In genomic region chr1:110034451-110035235, GRCh38 we compare ENCODE assay signal across 1 cellular context.
TF ChIP-seq lines count a peak whose summit lies in the region.

A gene with protein sequence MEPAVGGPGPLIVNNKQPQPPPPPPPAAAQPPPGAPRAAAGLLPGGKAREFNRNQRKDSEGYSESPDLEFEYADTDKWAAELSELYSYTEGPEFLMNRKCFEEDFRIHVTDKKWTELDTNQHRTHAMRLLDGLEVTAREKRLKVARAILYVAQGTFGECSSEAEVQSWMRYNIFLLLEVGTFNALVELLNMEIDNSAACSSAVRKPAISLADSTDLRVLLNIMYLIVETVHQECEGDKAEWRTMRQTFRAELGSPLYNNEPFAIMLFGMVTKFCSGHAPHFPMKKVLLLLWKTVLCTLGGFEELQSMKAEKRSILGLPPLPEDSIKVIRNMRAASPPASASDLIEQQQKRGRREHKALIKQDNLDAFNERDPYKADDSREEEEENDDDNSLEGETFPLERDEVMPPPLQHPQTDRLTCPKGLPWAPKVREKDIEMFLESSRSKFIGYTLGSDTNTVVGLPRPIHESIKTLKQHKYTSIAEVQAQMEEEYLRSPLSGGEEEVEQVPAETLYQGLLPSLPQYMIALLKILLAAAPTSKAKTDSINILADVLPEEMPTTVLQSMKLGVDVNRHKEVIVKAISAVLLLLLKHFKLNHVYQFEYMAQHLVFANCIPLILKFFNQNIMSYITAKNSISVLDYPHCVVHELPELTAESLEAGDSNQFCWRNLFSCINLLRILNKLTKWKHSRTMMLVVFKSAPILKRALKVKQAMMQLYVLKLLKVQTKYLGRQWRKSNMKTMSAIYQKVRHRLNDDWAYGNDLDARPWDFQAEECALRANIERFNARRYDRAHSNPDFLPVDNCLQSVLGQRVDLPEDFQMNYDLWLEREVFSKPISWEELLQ (plus strand): TSS chr1:110034624. CDS start chr1:110034638, 14 bp downstream.

TF ChIP-seq in GM12878, 131 proteins besides CTCF, POLR2A, EP300 and RAD21 (continued from another document and continues in another):
- TF ChIP-seq ZNF592 (IDR thresholded peaks at IDR 0.05): peak; percentile 100
- TF ChIP-seq CBX5 (IDR thresholded peaks at IDR 0.05; ENCODE audit: low read depth): no peak
- TF ChIP-seq, protein P1, sequence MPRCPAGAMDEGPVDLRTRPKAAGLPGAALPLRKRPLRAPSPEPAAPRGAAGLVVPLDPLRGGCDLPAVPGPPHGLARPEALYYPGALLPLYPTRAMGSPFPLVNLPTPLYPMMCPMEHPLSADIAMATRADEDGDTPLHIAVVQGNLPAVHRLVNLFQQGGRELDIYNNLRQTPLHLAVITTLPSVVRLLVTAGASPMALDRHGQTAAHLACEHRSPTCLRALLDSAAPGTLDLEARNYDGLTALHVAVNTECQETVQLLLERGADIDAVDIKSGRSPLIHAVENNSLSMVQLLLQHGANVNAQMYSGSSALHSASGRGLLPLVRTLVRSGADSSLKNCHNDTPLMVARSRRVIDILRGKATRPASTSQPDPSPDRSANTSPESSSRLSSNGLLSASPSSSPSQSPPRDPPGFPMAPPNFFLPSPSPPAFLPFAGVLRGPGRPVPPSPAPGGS (IDR thresholded peaks at IDR 0.05; ENCODE audit: borderline replicate concordance, insufficient read depth, low read depth, low read length, poor library complexity, severe bottlenecking): no peak
- no peak for TF ChIP-seq PAX8 (IDR thresholded peaks at IDR 0.05)
- TF ChIP-seq BRCA1 (IDR thresholded peaks at IDR 0.05; ENCODE audit: low read depth, low read length): peak; percentile 95
- TF ChIP-seq ZSCAN29 (IDR thresholded peaks at IDR 0.05): no peak
- TF ChIP-seq, protein P2, sequence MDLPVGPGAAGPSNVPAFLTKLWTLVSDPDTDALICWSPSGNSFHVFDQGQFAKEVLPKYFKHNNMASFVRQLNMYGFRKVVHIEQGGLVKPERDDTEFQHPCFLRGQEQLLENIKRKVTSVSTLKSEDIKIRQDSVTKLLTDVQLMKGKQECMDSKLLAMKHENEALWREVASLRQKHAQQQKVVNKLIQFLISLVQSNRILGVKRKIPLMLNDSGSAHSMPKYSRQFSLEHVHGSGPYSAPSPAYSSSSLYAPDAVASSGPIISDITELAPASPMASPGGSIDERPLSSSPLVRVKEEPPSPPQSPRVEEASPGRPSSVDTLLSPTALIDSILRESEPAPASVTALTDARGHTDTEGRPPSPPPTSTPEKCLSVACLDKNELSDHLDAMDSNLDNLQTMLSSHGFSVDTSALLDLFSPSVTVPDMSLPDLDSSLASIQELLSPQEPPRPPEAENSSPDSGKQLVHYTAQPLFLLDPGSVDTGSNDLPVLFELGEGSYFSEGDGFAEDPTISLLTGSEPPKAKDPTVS (IDR thresholded peaks at IDR 0.05; ENCODE audit: low read depth, low read length): peak; percentile 74; the same call in 1 of the 2 replicates
- no peak for TF ChIP-seq SMAD1 (IDR thresholded peaks at IDR 0.05; ENCODE audit: low read depth, partially characterized antibody)
- TF ChIP-seq CBX3 (IDR thresholded peaks at IDR 0.05; ENCODE audit: borderline replicate concordance, low read depth): no peak
- TF ChIP-seq MEF2A (IDR thresholded peaks at IDR 0.05; ENCODE audit: insufficient read depth, low read depth, low read length): no peak
- no peak for TF ChIP-seq BCL11A (IDR thresholded peaks at IDR 0.05; ENCODE audit: low read depth, low read length)
- TF ChIP-seq, protein P3, sequence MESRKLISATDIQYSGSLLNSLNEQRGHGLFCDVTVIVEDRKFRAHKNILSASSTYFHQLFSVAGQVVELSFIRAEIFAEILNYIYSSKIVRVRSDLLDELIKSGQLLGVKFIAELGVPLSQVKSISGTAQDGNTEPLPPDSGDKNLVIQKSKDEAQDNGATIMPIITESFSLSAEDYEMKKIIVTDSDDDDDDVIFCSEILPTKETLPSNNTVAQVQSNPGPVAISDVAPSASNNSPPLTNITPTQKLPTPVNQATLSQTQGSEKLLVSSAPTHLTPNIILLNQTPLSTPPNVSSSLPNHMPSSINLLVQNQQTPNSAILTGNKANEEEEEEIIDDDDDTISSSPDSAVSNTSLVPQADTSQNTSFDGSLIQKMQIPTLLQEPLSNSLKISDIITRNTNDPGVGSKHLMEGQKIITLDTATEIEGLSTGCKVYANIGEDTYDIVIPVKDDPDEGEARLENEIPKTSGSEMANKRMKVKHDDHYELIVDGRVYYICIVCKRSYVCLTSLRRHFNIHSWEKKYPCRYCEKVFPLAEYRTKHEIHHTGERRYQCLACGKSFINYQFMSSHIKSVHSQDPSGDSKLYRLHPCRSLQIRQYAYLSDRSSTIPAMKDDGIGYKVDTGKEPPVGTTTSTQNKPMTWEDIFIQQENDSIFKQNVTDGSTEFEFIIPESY (IDR thresholded peaks at IDR 0.05): no peak
- TF ChIP-seq CEBPB (IDR thresholded peaks at IDR 0.05; ENCODE audit: borderline replicate concordance in 1 of 2, low read depth in 2 of 2, low read length in 2 of 2): peak in 1 of 2 experiments; percentile 44; a peak in 1 of 4 replicates
- TF ChIP-seq KDM1A (IDR thresholded peaks at IDR 0.05; ENCODE audit: borderline replicate concordance): no peak
- peak; percentile 69 for TF ChIP-seq NR2F1 (conservative IDR thresholded peaks at IDR 0.05)
- no peak for TF ChIP-seq SMC3 (IDR thresholded peaks at IDR 0.05; ENCODE audit: borderline replicate concordance, low read length)
- TF ChIP-seq TARDBP (IDR thresholded peaks at IDR 0.05; ENCODE audit: borderline replicate concordance): peak; percentile 54; the same call in 1 of the 2 replicates
- no peak for TF ChIP-seq MYB (IDR thresholded peaks at IDR 0.05; ENCODE audit: borderline replicate concordance, low read depth, low read length)
- 0 out of 2 replicates have a peak, but pooled peaks have one; percentile 22 for TF ChIP-seq ESRRA (IDR thresholded peaks at IDR 0.05; ENCODE audit: low read length)
- TF ChIP-seq MTA3 (IDR thresholded peaks at IDR 0.05; ENCODE audit: borderline replicate concordance, low read length): no peak
- no peak for TF ChIP-seq FOXM1 (IDR thresholded peaks at IDR 0.05; ENCODE audit: low read depth, low read length)
- TF ChIP-seq RCOR1 (conservative IDR thresholded peaks at IDR 0.05; ENCODE audit: low read depth, low read length): peak; percentile 100
- TF ChIP-seq MAX (IDR thresholded peaks at IDR 0.05; ENCODE audit: low read depth, low read length): no peak
- TF ChIP-seq HDAC2 (IDR thresholded peaks at IDR 0.05): no peak
- TF ChIP-seq ATF3 (IDR thresholded peaks at IDR 0.05; ENCODE audit: borderline replicate concordance, extremely low read depth, low read depth, low read length): no peak
- TF ChIP-seq CHD1 (IDR thresholded peaks at IDR 0.05; ENCODE audit: low read depth, low read length): no peak
- TF ChIP-seq, protein P4, sequence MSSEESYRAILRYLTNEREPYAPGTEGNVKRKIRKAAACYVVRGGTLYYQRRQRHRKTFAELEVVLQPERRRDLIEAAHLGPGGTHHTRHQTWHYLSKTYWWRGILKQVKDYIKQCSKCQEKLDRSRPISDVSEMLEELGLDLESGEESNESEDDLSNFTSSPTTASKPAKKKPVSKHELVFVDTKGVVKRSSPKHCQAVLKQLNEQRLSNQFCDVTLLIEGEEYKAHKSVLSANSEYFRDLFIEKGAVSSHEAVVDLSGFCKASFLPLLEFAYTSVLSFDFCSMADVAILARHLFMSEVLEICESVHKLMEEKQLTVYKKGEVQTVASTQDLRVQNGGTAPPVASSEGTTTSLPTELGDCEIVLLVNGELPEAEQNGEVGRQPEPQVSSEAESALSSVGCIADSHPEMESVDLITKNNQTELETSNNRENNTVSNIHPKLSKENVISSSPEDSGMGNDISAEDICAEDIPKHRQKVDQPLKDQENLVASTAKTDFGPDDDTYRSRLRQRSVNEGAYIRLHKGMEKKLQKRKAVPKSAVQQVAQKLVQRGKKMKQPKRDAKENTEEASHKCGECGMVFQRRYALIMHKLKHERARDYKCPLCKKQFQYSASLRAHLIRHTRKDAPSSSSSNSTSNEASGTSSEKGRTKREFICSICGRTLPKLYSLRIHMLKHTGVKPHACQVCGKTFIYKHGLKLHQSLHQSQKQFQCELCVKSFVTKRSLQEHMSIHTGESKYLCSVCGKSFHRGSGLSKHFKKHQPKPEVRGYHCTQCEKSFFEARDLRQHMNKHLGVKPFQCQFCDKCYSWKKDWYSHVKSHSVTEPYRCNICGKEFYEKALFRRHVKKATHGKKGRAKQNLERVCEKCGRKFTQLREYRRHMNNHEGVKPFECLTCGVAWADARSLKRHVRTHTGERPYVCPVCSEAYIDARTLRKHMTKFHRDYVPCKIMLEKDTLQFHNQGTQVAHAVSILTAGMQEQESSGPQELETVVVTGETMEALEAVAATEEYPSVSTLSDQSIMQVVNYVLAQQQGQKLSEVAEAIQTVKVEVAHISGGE (CRISPR knock-in tag; IDR thresholded peaks at IDR 0.05): no peak
- no peak for TF ChIP-seq TCF7 (IDR thresholded peaks at IDR 0.05; ENCODE audit: borderline replicate concordance)
- no peak for TF ChIP-seq HDAC6 (IDR thresholded peaks at IDR 0.05; ENCODE audit: unreplicated experiment)
- peak; percentile 43; the same call in 1 of the 2 replicates for TF ChIP-seq POLR2AphosphoS2 (IDR thresholded peaks at IDR 0.05; ENCODE audit: low read depth, low read length)
- TF ChIP-seq NR2C2 (IDR thresholded peaks at IDR 0.05; ENCODE audit: borderline replicate concordance, control insufficient read depth, insufficient read length, low read depth): no peak
- TF ChIP-seq SRF (IDR thresholded peaks at IDR 0.05; ENCODE audit: low read depth in 2 of 2, low read length in 2 of 2): no peak
- TF ChIP-seq SREBF1 (IDR thresholded peaks at IDR 0.05; ENCODE audit: low read length): no peak
- TF ChIP-seq, protein P5, sequence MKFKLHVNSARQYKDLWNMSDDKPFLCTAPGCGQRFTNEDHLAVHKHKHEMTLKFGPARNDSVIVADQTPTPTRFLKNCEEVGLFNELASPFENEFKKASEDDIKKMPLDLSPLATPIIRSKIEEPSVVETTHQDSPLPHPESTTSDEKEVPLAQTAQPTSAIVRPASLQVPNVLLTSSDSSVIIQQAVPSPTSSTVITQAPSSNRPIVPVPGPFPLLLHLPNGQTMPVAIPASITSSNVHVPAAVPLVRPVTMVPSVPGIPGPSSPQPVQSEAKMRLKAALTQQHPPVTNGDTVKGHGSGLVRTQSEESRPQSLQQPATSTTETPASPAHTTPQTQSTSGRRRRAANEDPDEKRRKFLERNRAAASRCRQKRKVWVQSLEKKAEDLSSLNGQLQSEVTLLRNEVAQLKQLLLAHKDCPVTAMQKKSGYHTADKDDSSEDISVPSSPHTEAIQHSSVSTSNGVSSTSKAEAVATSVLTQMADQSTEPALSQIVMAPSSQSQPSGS (IDR thresholded peaks at IDR 0.05; ENCODE audit: low read length): peak; percentile 89
- TF ChIP-seq USF2 (IDR thresholded peaks at IDR 0.05; ENCODE audit: borderline replicate concordance, low read depth, low read length): no peak
